In the genomic region with DNA sequence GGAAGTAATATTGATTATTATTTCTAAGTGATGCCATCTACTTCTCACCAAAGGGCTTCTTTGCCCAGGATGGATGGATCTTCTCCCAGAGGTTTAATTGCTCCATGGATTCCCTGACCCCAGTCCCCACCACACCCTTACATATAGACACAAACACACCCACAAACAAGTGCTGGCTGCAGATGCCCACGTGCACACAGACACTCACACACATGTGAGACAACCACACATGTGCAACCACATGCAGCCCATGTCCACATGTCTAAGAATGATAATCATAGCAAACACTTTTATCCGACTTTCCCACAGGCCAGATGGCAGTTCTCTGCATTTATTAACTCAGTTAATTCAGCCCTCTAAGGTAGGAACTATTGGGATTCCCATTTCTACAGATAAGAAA, we compare ENCODE assay signal across 34 cellular contexts. TPM values are rescaled to one million over a fixed set of nuclear protein-coding genes. Genes with fewer than 3 reads are reported as not detected.
"Had no signal": no experiment of that assay in that cellular context is flagged by ENCODE, and none has a peak within 500 bp of the region (broad histone marks: within the 10 kb centered on the region; RNA-seq: fewer than 3 reads in every experiment).

No MANE protein-coding gene starts in this region.

- H3K4me3 ChIP-seq: MG63 had no signal

- DNase-seq: Karpas-422, Kasumi-1, MG63, MM.1S, MV-4-11, NCI-H1048, NCI-H1092, NCI-H1092 treated with DMSO at 0.1 percent for 48 hours, NCI-H1105, NCI-H1105 treated with DMSO at 0.1 percent for 48 hours, NCI-H1417 treated with DMSO at 0.1 percent for 48 hours, NCI-H1436, NCI-H1436 treated with DMSO at 0.1 percent for 48 hours, NCI-H146, NCI-H1694, NCI-H1694 treated with DMSO at 0.1 percent for 48 hours, NCI-H187, NCI-H187 treated with DMSO at 0.1 percent for 48 hours, NCI-H1930, NCI-H2029, NCI-H2029 treated with DMSO at 0.1 percent for 48 hours, NCI-H2081, NCI-H2081 treated with DMSO at 0.1 percent for 48 hours, NCI-H2107, NCI-H2171, NCI-H2171 treated with DMSO at 0.1 percent for 48 hours, NCI-H2227 treated with DMSO at 0.1 percent for 48 hours, NCI-H226, NCI-H446, NCI-H446 treated with DMSO at 0.1 percent for 48 hours, NCI-H510A, NCI-H510A treated with DMSO at 0.1 percent for 48 hours had no signal

- H3K9me3 ChIP-seq: MG63 had no signal

- H3K27ac ChIP-seq: KMS-11 had no signal

- H3K4me2 ChIP-seq: KMS-11 had no signal

- H3K27me3 ChIP-seq: MG63 had no signal

- H3K36me3 ChIP-seq: MG63 had no signal

- H3K9ac ChIP-seq: KMS-11 had no signal

RNA-seq across cellular contexts. Expression of a gene that starts 44.2 kb away (rescaled TPM):
- total RNA-seq: NCI-H460 had no signal
